ENCODE assay signal across 1 cellular context in genomic region chr6:135289816-135290215, GRCh38.
TF ChIP-seq lines count a peak whose summit lies in the region.

No MANE protein-coding gene starts in this region.

TF ChIP-seq in GM23338, 12 proteins besides CTCF, POLR2A, EP300 and RAD21 (continued from another document):
- no peak for TF ChIP-seq REST (IDR thresholded peaks at IDR 0.05; ENCODE audit: unreplicated experiment)
- no peak for TF ChIP-seq JUNB (IDR thresholded peaks at IDR 0.05; ENCODE audit: unreplicated experiment)
- no peak for TF ChIP-seq ETS1 (IDR thresholded peaks at IDR 0.05)
- no peak for TF ChIP-seq EZH2phosphoT487 (IDR thresholded peaks at IDR 0.05; ENCODE audit: unreplicated experiment)
- no peak for TF ChIP-seq NANOG (IDR thresholded peaks at IDR 0.05; ENCODE audit: borderline replicate concordance)
